1 cellular context compared by ENCODE assay signal in genomic region chr5:43039468-43040286, GRCh38.
TF ChIP-seq lines count a peak whose summit lies in the region.

No MANE protein-coding gene starts in this region.

TF ChIP-seq in K562, 482 proteins besides CTCF, POLR2A, EP300 and RAD21 (continued from another document):
- TF ChIP-seq HMBOX1 (IDR thresholded peaks at IDR 0.05) (no peak; the same call in 1 of the 2 replicates), KAT2B (IDR thresholded peaks at IDR 0.05; ENCODE audit: low read depth, low read length) (no peak), KLF1 (tag; IDR thresholded peaks at IDR 0.05) (no peak), CBX5 (IDR thresholded peaks at IDR 0.05; ENCODE audit: borderline replicate concordance, low read depth) (no peak), SETDB1 (IDR thresholded peaks at IDR 0.05; ENCODE audit: low read length) (no peak), MBD1 (CRISPR knock-in tag; IDR thresholded peaks at IDR 0.05) (no peak), ZBTB17 (CRISPR knock-in tag; IDR thresholded peaks at IDR 0.05) (0 out of 2 replicates have a peak, but pooled peaks have one; percentile 73), THAP12 (CRISPR knock-in tag; IDR thresholded peaks at IDR 0.05) (peak; percentile 56; the same call in 1 of the 2 replicates), ZFX (CRISPR knock-in tag; IDR thresholded peaks at IDR 0.05) (peak; percentile 57), PTBP1 (IDR thresholded peaks at IDR 0.05; ENCODE audit: low read depth, low read length) (no peak), HCFC1 (IDR thresholded peaks at IDR 0.05; ENCODE audit: low read depth, low read length) (peak; percentile 13; the same call in 1 of the 2 replicates), HOMEZ (CRISPR knock-in tag; IDR thresholded peaks at IDR 0.05) (no peak), HLTF (IDR thresholded peaks at IDR 0.05) (peak; percentile 17; the same call in 1 of the 2 replicates), POLR2H (tag; IDR thresholded peaks at IDR 0.05; ENCODE audit: low read depth) (no peak)
